In genomic region chr2:28096421-28096820, GRCh38 we compare ENCODE assay signal across 19 cellular contexts.
"Had no signal": no experiment of that assay in that cellular context is flagged by ENCODE, and none has a peak within 500 bp of the region (broad histone marks: within the 10 kb centered on the region; RNA-seq: fewer than 3 reads in every experiment).

No MANE protein-coding gene starts in this region.

- H3K27ac Mint-ChIP-seq: activated CD8-positive, alpha-beta memory T cell treated with anti-CD3 and anti-CD28 coated beads, Interleukin-2, amount 10 ng/mL, durations not matched to agents 7 days and 5 days; activated naive CD8-positive, alpha-beta T cell; activated T-cell treated with anti-CD3 and anti-CD28 coated beads, Interleukin-2, amount 50 U/mL, for 24 hours; naive B cell; progenitor cell of endocrine pancreas had no signal

- H3K4me1 ChIP-seq: breast epithelium had no signal

- H3K4me1 Mint-ChIP-seq: immature natural killer cell had no signal

- H3K9me3 ChIP-seq: breast epithelium had no signal

- DNase-seq: activated CD4-positive, alpha-beta T cell treated with anti-CD3 and anti-CD28 coated beads for 1 hour; activated CD4-positive, alpha-beta T cell treated with anti-CD3 and anti-CD28 coated beads, Interleukin-2, amount 50 U/mL, for 48 hours; activated CD8-positive, alpha-beta memory T cell treated with anti-CD3 and anti-CD28 coated beads, Interleukin-2, amount 10 ng/mL, durations not matched to agents 7 days and 5 days; activated gamma-delta T cell; activated T-cell treated with anti-CD3 and anti-CD28 coated beads, Interleukin-2, amount 50 U/mL, for 24 hours; anterior cingulate cortex; effector CD4-positive, alpha-beta T cell; glutamatergic neuron; immature natural killer cell; left cardiac atrium; naive B cell; right cardiac atrium; stimulated activated CD4-positive, alpha-beta T cell treated with anti-CD3 and anti-CD28 coated beads, Interleukin-12 subunit alpha, Interleukin-12 subunit beta, amount 100 ng/mL, for 4 hours; stimulated activated naive CD4-positive, alpha-beta T cell treated with Interleukin-2 at 50 U/mL for 16 hours; T-helper 9 cell had no signal

- H3K27me3 ChIP-seq: breast epithelium had no signal

- H3K27ac ChIP-seq: breast epithelium had no signal

- H3K27me3 Mint-ChIP-seq: activated CD8-positive, alpha-beta memory T cell treated with anti-CD3 and anti-CD28 coated beads, Interleukin-2, amount 10 ng/mL, durations not matched to agents 7 days and 5 days; activated naive CD8-positive, alpha-beta T cell; activated T-cell treated with anti-CD3 and anti-CD28 coated beads, Interleukin-2, amount 50 U/mL, for 24 hours; naive B cell; progenitor cell of endocrine pancreas had no signal

- H3K36me3 Mint-ChIP-seq: immature natural killer cell had no signal

- H3K4me3 Mint-ChIP-seq: activated CD8-positive, alpha-beta memory T cell treated with anti-CD3 and anti-CD28 coated beads, Interleukin-2, amount 10 ng/mL, durations not matched to agents 7 days and 5 days; activated naive CD8-positive, alpha-beta T cell; activated T-cell treated with anti-CD3 and anti-CD28 coated beads, Interleukin-2, amount 50 U/mL, for 24 hours; immature natural killer cell; naive B cell had no signal

- H3K4me3 ChIP-seq: breast epithelium, lung had no signal

- H3K9me3 Mint-ChIP-seq: activated T-cell treated with anti-CD3 and anti-CD28 coated beads, Interleukin-2, amount 50 U/mL, for 24 hours; immature natural killer cell; naive B cell had no signal

- H3K36me3 ChIP-seq: breast epithelium had no signal

- ATAC-seq: activated CD8-positive, alpha-beta memory T cell treated with anti-CD3 and anti-CD28 coated beads, Interleukin-2, amount 10 ng/mL, durations not matched to agents 7 days and 5 days; left cardiac atrium; right cardiac atrium had no signal
